8 cellular contexts compared by ENCODE assay signal in the genomic region with DNA sequence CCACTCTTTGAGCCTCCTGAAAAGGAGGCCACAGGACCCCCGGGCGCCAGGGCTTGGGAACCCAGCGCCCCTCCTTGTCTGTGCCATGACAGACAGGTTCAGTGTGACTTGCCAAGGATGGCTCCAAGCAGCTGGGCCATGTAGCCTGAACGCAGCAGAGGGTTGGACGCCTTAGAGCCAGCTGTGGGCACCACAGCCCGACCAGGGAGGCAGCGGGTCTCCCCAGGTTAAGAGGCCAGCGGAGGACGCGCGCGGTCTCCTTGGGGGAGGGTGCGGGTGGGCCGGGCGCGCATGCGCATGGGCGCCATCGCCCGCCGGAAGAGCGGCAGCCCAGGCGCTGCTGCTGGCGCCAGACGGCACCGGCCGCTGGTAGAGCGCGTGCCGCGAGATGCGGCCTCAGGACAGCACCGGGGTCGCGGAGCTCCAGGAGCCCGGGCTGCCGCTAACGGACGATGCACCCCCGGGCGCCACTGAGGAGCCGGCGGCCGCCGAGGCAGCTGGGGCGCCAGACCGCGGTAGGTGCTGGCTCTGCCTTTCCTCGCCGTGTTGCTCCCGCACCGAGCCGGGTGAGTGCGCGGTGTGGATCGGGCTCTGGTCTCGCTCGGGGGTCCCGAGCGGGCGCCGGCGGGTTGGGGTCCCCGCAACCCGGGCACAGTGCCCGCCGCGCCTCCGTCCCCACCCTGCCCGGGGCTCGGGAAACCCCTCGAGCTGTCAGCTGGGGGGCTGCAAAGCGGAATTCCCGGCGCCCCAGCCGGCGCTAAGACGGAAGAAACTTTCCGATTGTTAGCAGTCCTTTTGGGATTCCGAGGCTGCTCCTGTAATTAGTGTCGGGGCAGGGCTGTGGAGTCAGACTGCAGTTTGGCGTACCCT.
A peak's percentile ranks its signal among the peaks of the same experiment; 100 is the strongest.
DNase-seq lines count a peak whose midpoint lies in the region; ATAC-seq and TF ChIP-seq lines count a peak whose summit lies in the region.

A gene with protein sequence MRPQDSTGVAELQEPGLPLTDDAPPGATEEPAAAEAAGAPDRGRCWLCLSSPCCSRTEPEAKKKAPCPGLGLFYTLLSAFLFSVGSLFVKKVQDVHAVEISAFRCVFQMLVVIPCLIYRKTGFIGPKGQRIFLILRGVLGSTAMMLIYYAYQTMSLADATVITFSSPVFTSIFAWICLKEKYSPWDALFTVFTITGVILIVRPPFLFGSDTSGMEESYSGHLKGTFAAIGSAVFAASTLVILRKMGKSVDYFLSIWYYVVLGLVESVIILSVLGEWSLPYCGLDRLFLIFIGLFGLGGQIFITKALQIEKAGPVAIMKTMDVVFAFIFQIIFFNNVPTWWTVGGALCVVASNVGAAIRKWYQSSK (plus strand): TSS at position 333 of the 870 bp plus-strand sequence. CDS start 56 bp downstream, at position 389.

- peak; percentile 96 for ATAC-seq in HG02588 (IDR thresholded peaks at IDR 0.05; ENCODE audit: unreplicated experiment)

- DNase-seq in GM13976 (ENCODE audit: low spot score) (peak; percentile 94), NCI-H1048 (lab: John Stamatoyannopoulos, UW) (peak; percentile 49), T1000 (lab: John Stamatoyannopoulos, UW) (peak; percentile 61), astrocyte of the spinal cord (ENCODE audit: low read depth, low spot score) (peak; percentile 58), skeletal muscle cell (ENCODE audit: low read depth) (no peak), NCI-H2196 treated with DMSO at 0.1 percent for 48 hours (lab: John Stamatoyannopoulos, UW; ENCODE audit: unreplicated experiment) (no peak)

- H3K4me3 ChIP-seq in astrocyte of the spinal cord (ENCODE audit: low read depth, low read length), result peak within 1 kb of the TSS; percentile 63
- H3K4me3 ChIP-seq in iPS-11a (ENCODE audit: low read depth, low read length), result peak within 1 kb of the TSS; percentile 66
- H3K4me3 ChIP-seq in skeletal muscle cell (ENCODE audit: low read depth, low read length), result peak within 1 kb of the TSS; percentile 73

- TF ChIP-seq CTCF in GM13976 (IDR thresholded peaks at IDR 0.05; ENCODE audit: borderline replicate concordance, control extremely low read depth, extremely low read depth, insufficient read depth, missing control alignments), result no peak
- no peak for TF ChIP-seq CTCF in astrocyte of the spinal cord (IDR thresholded peaks at IDR 0.05; ENCODE audit: low read depth, low read length)

- in situ Hi-C loops in GM13976 (cut with MboI; ENCODE audit: low sequenced_read_pairs, unreplicated experiment), result no loop called here
- in situ Hi-C loops in astrocyte of the spinal cord (cut with HindIII; ENCODE audit: low sequenced_read_pairs), result no loop called here

Comparison
In these comparisons a context has a peak if more than half of its experiments do, and no peak if none do; other contexts are left out.
1. DNase-seq: peak in GM13976 (single experiment), NCI-H1048 (single experiment), T1000 (single experiment) and astrocyte of the spinal cord (single experiment); none in skeletal muscle cell (single experiment) and NCI-H2196 treated with DMSO at 0.1 percent for 48 hours (single experiment).
2. Peak in every context shown above with its lines, with median percentiles within 50 percentile points of each other: H3K4me3 ChIP-seq.